Comparison of ENCODE assay signal across 17 cellular contexts in genomic region chr17:17575360-17576251, GRCh38. TPM values are rescaled to one million over a fixed set of nuclear protein-coding genes. Genes with fewer than 3 reads are reported as not detected.
DNase-seq lines count a peak whose midpoint lies in the region; ATAC-seq and TF ChIP-seq lines count a peak whose summit lies in the region.
"Had no signal": no experiment of that assay in that cellular context is flagged by ENCODE, and none has a peak within 500 bp of the region (broad histone marks: within the 10 kb centered on the region; RNA-seq: fewer than 3 reads in every experiment).

No MANE protein-coding gene starts in this region.

- no peaks in the 10 kb centered on the region for H3K27me3 ChIP-seq in breast epithelium
- no peaks in the 10 kb centered on the region for H3K27me3 ChIP-seq in uterus
- H3K27me3 ChIP-seq in Caco-2 (replicated peaks; ENCODE audit: control insufficient read depth, insufficient read depth, low read length) = no peaks in the 10 kb centered on the region

- H3K4me1 Mint-ChIP-seq in MCF 10A (ENCODE audit: insufficient read depth, unreplicated experiment) (no peaks in the 10 kb centered on the region), nephron (peaks cover 26% of the 10 kb centered on the region), Caco-2 (ENCODE audit: low read depth, unreplicated experiment) (peaks cover 10% of the 10 kb centered on the region)

- no peak overlapping the region for H3K27ac Mint-ChIP-seq in MCF 10A (ENCODE audit: low read depth, unreplicated experiment)
- H3K27ac Mint-ChIP-seq in nephron = peak overlapping the region; percentile 32 to 47 (median 36)
- H3K27ac Mint-ChIP-seq in Caco-2 (ENCODE audit: unreplicated experiment) = no peak overlapping the region
- H3K27ac Mint-ChIP-seq: activated CD8-positive, alpha-beta T cell treated with anti-CD3 and anti-CD28 coated beads, Interleukin-2, amount 10 ng/mL, durations not matched to agents 7 days and 5 days; naive B cell; stimulated activated naive CD8-positive, alpha-beta T cell treated with anti-CD3 and anti-CD28 coated beads, Interleukin-15, Interleukin-2, amounts not matched to agents 100 ng/mL and 50 ng/mL, for 24 hours had no signal

- H3K4me3 ChIP-seq in breast epithelium (peak overlapping the region in 1 of 3 donors; percentile 28), uterus (no peak overlapping the region), Caco-2 (ENCODE audit: low read depth, low read length) (no peak overlapping the region)

- CTCF ChIA-PET in MCF 10A (lab: Yijun Ruan, JAX) = no interaction called here
- CTCF ChIA-PET in Caco-2 (lab: Charles Lee) = interaction anchor here (0.6 kb wide), 1 partner anchor 159 kb away, joined by 7 read pairs; no protein-coding TSS in a partner anchor

- H3K9me3 ChIP-seq in breast epithelium (no peaks in the 10 kb centered on the region), uterus (no peaks in the 10 kb centered on the region), Caco-2 (no peaks in the 10 kb centered on the region)

- no TSS peak for BruUV-seq in MCF 10A (replicated peaks; lab: Mats Ljungman, UMichigan)
- no TSS peak for BruUV-seq in Caco-2 (replicated peaks; lab: Mats Ljungman, UMichigan)

- TF ChIP-seq POLR2A in breast epithelium (IDR thresholded peaks at IDR 0.05) = no peak
- TF ChIP-seq POLR2A in uterus (IDR thresholded peaks at IDR 0.05) = no peak

- ATAC-seq in esophagus mucosa = peak; percentile 30
- ATAC-seq in HG03175 (IDR thresholded peaks at IDR 0.05; ENCODE audit: unreplicated experiment) = no peak
- ATAC-seq: activated CD8-positive, alpha-beta T cell treated with anti-CD3 and anti-CD28 coated beads, Interleukin-2, amount 10 ng/mL, durations not matched to agents 7 days and 5 days had no signal

- H3K27me3 Mint-ChIP-seq in MCF 10A (ENCODE audit: insufficient read depth, unreplicated experiment) = no peaks in the 10 kb centered on the region
- H3K27me3 Mint-ChIP-seq in nephron (ENCODE audit: low read depth) = no peaks in the 10 kb centered on the region
- no peaks in the 10 kb centered on the region for H3K27me3 Mint-ChIP-seq in Caco-2 (ENCODE audit: insufficient read depth, unreplicated experiment)
- H3K27me3 Mint-ChIP-seq: naive B cell; stimulated activated naive CD8-positive, alpha-beta T cell treated with anti-CD3 and anti-CD28 coated beads, Interleukin-15, Interleukin-2, amounts not matched to agents 100 ng/mL and 50 ng/mL, for 24 hours had no signal

- H3K9me3 Mint-ChIP-seq in MCF 10A (ENCODE audit: unreplicated experiment) = no peaks in the 10 kb centered on the region
- no peaks in the 10 kb centered on the region for H3K9me3 Mint-ChIP-seq in nephron
- no peaks in the 10 kb centered on the region for H3K9me3 Mint-ChIP-seq in Caco-2 (ENCODE audit: unreplicated experiment)
- H3K9me3 Mint-ChIP-seq: naive B cell; stimulated activated naive CD8-positive, alpha-beta T cell treated with anti-CD3 and anti-CD28 coated beads, Interleukin-15, Interleukin-2, amounts not matched to agents 100 ng/mL and 50 ng/mL, for 24 hours had no signal

- POLR2A ChIA-PET in MCF 10A (lab: Yijun Ruan, JAX) (no interaction called here), Caco-2 (lab: Charles Lee) (interaction anchor here (0.5 kb wide), 1 partner anchor 79 kb away, joined by 3 read pairs; no protein-coding TSS in a partner anchor)

- H3K4me1 ChIP-seq in breast epithelium (no peaks in the 10 kb centered on the region), uterus (peaks cover 0 to 16% of the 10 kb centered on the region in 2 donors), Caco-2 (peaks cover 7% of the 10 kb centered on the region)

- TF ChIP-seq CTCF in breast epithelium (IDR thresholded peaks at IDR 0.05) (no peak), MCF 10A (IDR thresholded peaks at IDR 0.05; ENCODE audit: unreplicated experiment) (no peak), nephron (IDR thresholded peaks at IDR 0.05; ENCODE audit: unreplicated experiment in 3 of 3) (no peak), uterus (IDR thresholded peaks at IDR 0.05) (no peak), Caco-2 (IDR thresholded peaks at IDR 0.05; ENCODE audit: insufficient read depth in 1 of 2, low read depth in 1 of 2, low read length in 1 of 2, severe bottlenecking in 1 of 2, unreplicated experiment in 1 of 2) (no peak)

- DNase-seq in breast epithelium (ENCODE audit: low spot score in 2 of 2) (no peak), MCF 10A (ENCODE audit: unreplicated experiment) (no peak), uterus (peak; percentile 32 to 54), Caco-2 (no peak), NCI-H1930 (lab: John Stamatoyannopoulos, UW) (no peak)
- DNase-seq: activated CD8-positive, alpha-beta T cell treated with anti-CD3 and anti-CD28 coated beads, Interleukin-2, amount 10 ng/mL, durations not matched to agents 7 days and 5 days; DMS79; naive B cell; NCI-H2081 treated with DMSO at 0.1 percent for 48 hours; NCI-H526 treated with DMSO at 0.1 percent for 48 hours; stimulated activated CD4-positive, alpha-beta T cell treated with anti-CD3 and anti-CD28 coated beads, Interleukin-15, amount 100 ng/mL, for 24 hours had no signal

- H3K36me3 ChIP-seq in breast epithelium (no peaks in the 10 kb centered on the region), uterus (no peaks in the 10 kb centered on the region), Caco-2 (ENCODE audit: control insufficient read depth, insufficient read depth, low read length) (no peaks in the 10 kb centered on the region; the same call in 1 of the 2 replicates)

- H3K27ac ChIP-seq in breast epithelium (peak overlapping the region; percentile 50 to 82), uterus (peak overlapping the region; percentile 62 to 68)
- H3K27ac ChIP-seq: 22Rv1, VCaP had no signal

- H3K36me3 Mint-ChIP-seq in MCF 10A (ENCODE audit: insufficient read depth, unreplicated experiment) (no peaks in the 10 kb centered on the region), nephron (ENCODE audit: low read depth) (peaks cover 4% of the 10 kb centered on the region), Caco-2 (ENCODE audit: insufficient read depth, unreplicated experiment) (no peaks in the 10 kb centered on the region)
- H3K36me3 Mint-ChIP-seq: naive B cell had no signal

- H3K4me3 Mint-ChIP-seq in MCF 10A (ENCODE audit: unreplicated experiment) = no peak overlapping the region
- H3K4me3 Mint-ChIP-seq in nephron = no peak overlapping the region
- H3K4me3 Mint-ChIP-seq in Caco-2 (ENCODE audit: unreplicated experiment) = no peak overlapping the region
- H3K4me3 Mint-ChIP-seq: activated CD8-positive, alpha-beta T cell treated with anti-CD3 and anti-CD28 coated beads, Interleukin-2, amount 10 ng/mL, durations not matched to agents 7 days and 5 days; stimulated activated naive CD8-positive, alpha-beta T cell treated with anti-CD3 and anti-CD28 coated beads, Interleukin-15, Interleukin-2, amounts not matched to agents 100 ng/mL and 50 ng/mL, for 24 hours had no signal

- intact Hi-C loops in breast epithelium (cut with DNase I; ENCODE audit: low total_unique reads) = no loop called here
- intact Hi-C loops in MCF 10A (cut with micrococcal nuclease) = no loop called here
- intact Hi-C loops in uterus (cut with DNase I; ENCODE audit: low total_unique reads) = no loop called here
- intact Hi-C loops in Caco-2 (cut with micrococcal nuclease; ENCODE audit: unreplicated experiment) = no loop called here

RNA-seq across cellular contexts. Expression of gene PEMT, which starts 15.9 kb away (rescaled TPM):
- total RNA-seq in breast epithelium (100 to 1,000 TPM in 1 of 3 donors, 10 to 100 TPM in 2; 37.3 to 151 (median 52.4) TPM), MCF 10A (2022) (37.0 and 49.8 TPM in 2 replicates), esophagus mucosa (29.5 TPM), uterus (10 to 100 TPM; 26.3 to 61.7 (median 32.2) TPM), Caco-2 (2022) (29.5 and 32.1 TPM in 2 replicates)

Comparison
In these comparisons a context has a peak if more than half of its experiments do, and no peak if none do; other contexts are left out.
1. DNase-seq: peak in uterus (2 of 2); none in breast epithelium (0 of 2), MCF 10A (single experiment), Caco-2 (0 of 2) and NCI-H1930 (0 of 2).
2. H3K27ac Mint-ChIP-seq: peak in nephron (3 of 3); none in MCF 10A (single experiment) and Caco-2 (single experiment).